10 cellular contexts compared by ENCODE assay signal in genomic region chr7:116212859-116213258, GRCh38. TPM values are rescaled to one million over a fixed set of nuclear protein-coding genes. Genes with fewer than 3 reads are reported as not detected.
DNase-seq lines count a peak whose midpoint lies in the region; ATAC-seq, FAIRE-seq and TF ChIP-seq lines count a peak whose summit lies in the region.
"Had no signal": no experiment of that assay in that cellular context is flagged by ENCODE, and none has a peak within 500 bp of the region (broad histone marks: within the 10 kb centered on the region; RNA-seq: fewer than 3 reads in every experiment).

No MANE protein-coding gene starts in this region.

- no peaks in the 10 kb centered on the region for H3K9me3 Mint-ChIP-seq in T-helper 2 cell treated with Interferon-gamma antibody and Interleukin-4, amounts not matched to agents 5 μg/mL and 100 μg/mL, for 36 hours
- H3K9me3 Mint-ChIP-seq in stimulated activated naive CD8-positive, alpha-beta T cell treated with anti-CD3 and anti-CD28 coated beads, Interleukin-15, amount 100 ng/mL, for 72 hours: no peaks in the 10 kb centered on the region

- no peak overlapping the region for H3K4me3 ChIP-seq in fibroblast of the aortic adventitia (ENCODE audit: low read depth, low read length)

- H3K27me3 Mint-ChIP-seq in T-helper 2 cell treated with Interferon-gamma antibody and Interleukin-4, amounts not matched to agents 5 μg/mL and 100 μg/mL, for 36 hours (ENCODE audit: low read depth): no peaks in the 10 kb centered on the region
- H3K27me3 Mint-ChIP-seq in T-helper 17 cell: no peaks in the 10 kb centered on the region
- no peaks in the 10 kb centered on the region for H3K27me3 Mint-ChIP-seq in stimulated activated naive CD8-positive, alpha-beta T cell treated with anti-CD3 and anti-CD28 coated beads, Interleukin-15, amount 100 ng/mL, for 72 hours

- no peak for TF ChIP-seq POLR2A in H54 (IDR thresholded peaks at IDR 0.05; ENCODE audit: low read depth, low read length)

- ATAC-seq in T-helper 17 cell: no peak
- ATAC-seq in stimulated activated naive CD8-positive, alpha-beta T cell treated with anti-CD3 and anti-CD28 coated beads, Interleukin-15, amount 100 ng/mL, for 72 hours: no peak

- H3K27ac Mint-ChIP-seq in T-helper 2 cell treated with Interferon-gamma antibody and Interleukin-4, amounts not matched to agents 5 μg/mL and 100 μg/mL, for 36 hours: peak overlapping the region; percentile 50
- peak overlapping the region; percentile 98 for H3K27ac Mint-ChIP-seq in T-helper 17 cell
- H3K27ac Mint-ChIP-seq in stimulated activated naive CD8-positive, alpha-beta T cell treated with anti-CD3 and anti-CD28 coated beads, Interleukin-15, amount 100 ng/mL, for 72 hours: peak overlapping the region; percentile 97 to 99

- DNase-seq in T-helper 2 cell treated with Interferon-gamma antibody and Interleukin-4, amounts not matched to agents 5 μg/mL and 100 μg/mL, for 36 hours (ENCODE audit: low spot score): no peak
- DNase-seq in T-helper 2 cell (no peak), T-helper 17 cell (no peak), fibroblast of the aortic adventitia (ENCODE audit: low read depth) (peak; percentile 63), superior temporal gyrus (ENCODE audit: extremely low spot score) (no peak), H54 (ENCODE audit: insufficient read length, low spot score) (no peak)
- DNase-seq in stimulated activated naive CD8-positive, alpha-beta T cell treated with anti-CD3 and anti-CD28 coated beads, Interleukin-15, amount 100 ng/mL, for 72 hours: no peak
- DNase-seq in effector CD4-positive, alpha-beta T cell: no peak
- DNase-seq: foreskin melanocyte had no signal

- H3K36me3 Mint-ChIP-seq in T-helper 2 cell treated with Interferon-gamma antibody and Interleukin-4, amounts not matched to agents 5 μg/mL and 100 μg/mL, for 36 hours (ENCODE audit: low read depth): peaks cover 34% of the 10 kb centered on the region
- no peaks in the 10 kb centered on the region for H3K36me3 Mint-ChIP-seq in T-helper 17 cell (ENCODE audit: low read depth)

- H3K9me3 ChIP-seq in T-helper 17 cell (ENCODE audit: control insufficient read depth, low read length, poor library complexity, severe bottlenecking): no peaks in the 10 kb centered on the region

- peak overlapping the region; percentile 96 for H3K4me3 Mint-ChIP-seq in T-helper 2 cell treated with Interferon-gamma antibody and Interleukin-4, amounts not matched to agents 5 μg/mL and 100 μg/mL, for 36 hours
- peak overlapping the region; percentile 93 for H3K4me3 Mint-ChIP-seq in T-helper 17 cell
- H3K4me3 Mint-ChIP-seq in stimulated activated naive CD8-positive, alpha-beta T cell treated with anti-CD3 and anti-CD28 coated beads, Interleukin-15, amount 100 ng/mL, for 72 hours: peak overlapping the region; percentile 98 to 99

- no peak for TF ChIP-seq CTCF in fibroblast of the aortic adventitia (IDR thresholded peaks at IDR 0.05; ENCODE audit: insufficient read depth, low read length)

- no peak for FAIRE-seq in H54 (lab: Jason Lieb, UNC)
- FAIRE-seq: A204.1 had no signal

- H3K4me1 Mint-ChIP-seq in T-helper 2 cell treated with Interferon-gamma antibody and Interleukin-4, amounts not matched to agents 5 μg/mL and 100 μg/mL, for 36 hours (ENCODE audit: low read depth): peaks cover 54% of the 10 kb centered on the region
- peaks cover 49% of the 10 kb centered on the region for H3K4me1 Mint-ChIP-seq in T-helper 17 cell
- peaks cover 62% of the 10 kb centered on the region for H3K4me1 Mint-ChIP-seq in stimulated activated naive CD8-positive, alpha-beta T cell treated with anti-CD3 and anti-CD28 coated beads, Interleukin-15, amount 100 ng/mL, for 72 hours

RNA-seq across cellular contexts. Expression of gene TES, which starts 2.5 kb away (rescaled TPM):
- total RNA-seq in T-helper 17 cell: 100 to 1,000 TPM; 107 to 108 TPM
- total RNA-seq in fibroblast of the aortic adventitia (ENCODE audit: low replicate concordance): 39.2 and 61.3 TPM in 2 replicates
